In genomic region chr17:41734139-41734948, GRCh38 we compare ENCODE assay signal across 8 cellular contexts. TPM values are rescaled to one million over a fixed set of nuclear protein-coding genes. Genes with fewer than 3 reads are reported as not detected.
A peak's percentile ranks its signal among the peaks of the same experiment; 100 is the strongest.
DNase-seq lines count a peak whose midpoint lies in the region; ATAC-seq, FAIRE-seq and TF ChIP-seq lines count a peak whose summit lies in the region.

TSS of gene HAP1 (minus strand) at chr17:41734643. CDS start at chr17:41734634, 9 bp downstream.

- no peak within 1 kb of the TSS for H3K27ac Mint-ChIP-seq in chondrocyte (ENCODE audit: unreplicated experiment)

- H3K9me2 ChIP-seq in PC-3 (replicated peaks; ENCODE audit: low read length): no peaks in the 10 kb centered on the region

- no peaks in the 10 kb centered on the region for H3K9me3 ChIP-seq in PC-3 (ENCODE audit: low read length)
- H3K9me3 ChIP-seq in testis: no peaks in the 10 kb centered on the region
- no peaks in the 10 kb centered on the region for H3K9me3 ChIP-seq in small intestine (ENCODE audit: control insufficient read depth, low read depth)

- no peaks in the 10 kb centered on the region for H3K36me3 ChIP-seq in PC-3 (ENCODE audit: low read depth, low read length)
- no peaks in the 10 kb centered on the region for H3K36me3 ChIP-seq in testis (ENCODE audit: low read depth, missing control alignments)
- H3K36me3 ChIP-seq in small intestine (ENCODE audit: control insufficient read depth in 2 of 2, insufficient read depth in 2 of 2, low read length in 2 of 2): no peaks in the 10 kb centered on the region

- no peak for TF ChIP-seq CTCF in PC-3 (conservative IDR thresholded peaks at IDR 0.05; ENCODE audit: low read depth, low read length)
- TF ChIP-seq CTCF in chondrocyte (IDR thresholded peaks at IDR 0.05): no peak
- TF ChIP-seq CTCF in testis (IDR thresholded peaks at IDR 0.05): no peak
- no peak for TF ChIP-seq CTCF in GM13976 (IDR thresholded peaks at IDR 0.05; ENCODE audit: borderline replicate concordance, control extremely low read depth, extremely low read depth, insufficient read depth, missing control alignments)

- H3K4me3 Mint-ChIP-seq in chondrocyte (ENCODE audit: unreplicated experiment): peak within 1 kb of the TSS; percentile 59

- H3K27me3 ChIP-seq in PC-3 (ENCODE audit: low read length): no peaks in the 10 kb centered on the region
- H3K27me3 ChIP-seq in testis: no peaks in the 10 kb centered on the region
- peaks cover 2 to 9% of the 10 kb centered on the region in 2 donors for H3K27me3 ChIP-seq in small intestine (ENCODE audit: control insufficient read depth in 2 of 2, insufficient read depth in 2 of 2, low read length in 2 of 2)

- peaks cover 6% of the 10 kb centered on the region for H3K4me1 Mint-ChIP-seq in chondrocyte (ENCODE audit: low read depth)

- H2AFZ ChIP-seq in PC-3 (ENCODE audit: low read length): peak within 1 kb of the TSS; percentile 85

- H3K27ac ChIP-seq in PC-3 (ENCODE audit: low read length) (no peak within 1 kb of the TSS), testis (no peak within 1 kb of the TSS), small intestine (ENCODE audit: low read depth in 1 of 2, low read length in 1 of 2) (no peak within 1 kb of the TSS)

- in situ Hi-C loops in G401 (cut with HindIII; ENCODE audit: low sequenced_read_pairs) (no loop called here), GM13976 (cut with MboI; ENCODE audit: low sequenced_read_pairs, unreplicated experiment) (loop anchor here (10.0 kb wide), 1 partner anchor 70 kb away; no protein-coding TSS in a partner anchor)

- H3K4me2 ChIP-seq in PC-3 (ENCODE audit: low read length): peak within 1 kb of the TSS; percentile 80

- no peaks in the 10 kb centered on the region for H4K20me1 ChIP-seq in PC-3 (ENCODE audit: low read length)

- TF ChIP-seq POLR2A in testis (IDR thresholded peaks at IDR 0.05): no peak

- CTCF ChIA-PET in PC-3 (lab: Charles Lee): interaction anchor here (0.5 kb wide), 1 partner anchor 68 kb away, joined by 3 read pairs; no protein-coding TSS in a partner anchor

- H3K4me3 ChIP-seq in PC-3 (ENCODE audit: low read length): peak within 1 kb of the TSS; percentile 81
- H3K4me3 ChIP-seq in testis: peak within 1 kb of the TSS; percentile 29 to 55
- H3K4me3 ChIP-seq in small intestine (ENCODE audit: low read depth in 1 of 2, low read length in 2 of 2): peak within 1 kb of the TSS in 1 of 2 donors; percentile 39

- H3K27me3 Mint-ChIP-seq in chondrocyte (ENCODE audit: low read depth): peaks cover 55% of the 10 kb centered on the region

- ATAC-seq in PC-3 (peak; percentile 66), left lobe of liver (peak; percentile 24)

- intact Hi-C loops in PC-3 (cut with micrococcal nuclease): no loop called here
- intact Hi-C loops in testis (cut with DNase I; ENCODE audit: low total_unique reads): loop anchor here (10.0 kb wide), 1 partner anchor 60 kb away; no protein-coding TSS in a partner anchor

- no peaks in the 10 kb centered on the region for H3F3A ChIP-seq in PC-3 (ENCODE audit: low read length, unreplicated experiment)

- H3K4me1 ChIP-seq in PC-3 (ENCODE audit: insufficient read depth, low read length): peaks cover 20% of the 10 kb centered on the region
- H3K4me1 ChIP-seq in testis: peaks cover 16% of the 10 kb centered on the region
- no peaks in the 10 kb centered on the region for H3K4me1 ChIP-seq in small intestine (ENCODE audit: control insufficient read depth in 2 of 2, insufficient read depth in 1 of 2, low read depth in 1 of 2, low read length in 1 of 2)

- H3K9me3 Mint-ChIP-seq in chondrocyte (ENCODE audit: low read depth): no peaks in the 10 kb centered on the region

- H3K79me2 ChIP-seq in PC-3 (ENCODE audit: low read length): no peaks in the 10 kb centered on the region

- WGBS in testis, 2 donors: 1 to 2% methylated on average over 38 to 60 of the region's 77 CpGs
- WGBS in small intestine, 3 donors: 1 to 3% (median 1%) methylated on average over 63 to 77 of the region's 77 CpGs

- BruUV-seq in PC-3 (replicated peaks; lab: Mats Ljungman, UMichigan): TSS peak; percentile 56

- POLR2A ChIA-PET in PC-3 (lab: Charles Lee; ENCODE audit: unreplicated experiment): interaction anchor here (0.6 kb wide), 1 partner anchor 15 kb away, joined by 4 read pairs; no protein-coding TSS in a partner anchor

- DNase-seq in G401 (ENCODE audit: low spot score): peak; percentile 20
- DNase-seq in PC-3: peak; percentile 50
- no peak for DNase-seq in chondrocyte (ENCODE audit: low spot score)
- no peak for DNase-seq in left lobe of liver (ENCODE audit: low spot score)
- peak; percentile 65 for DNase-seq in testis
- no peak for DNase-seq in small intestine
- no peak for DNase-seq in cortex of kidney (lab: John Stamatoyannopoulos, UW)
- no peak for DNase-seq in GM13976 (ENCODE audit: low spot score)

- H3K36me3 Mint-ChIP-seq in chondrocyte (ENCODE audit: low read depth): peaks cover 4% of the 10 kb centered on the region

- H3K9ac ChIP-seq in PC-3 (ENCODE audit: low read length): peak within 1 kb of the TSS; percentile 17; the same call in 1 of the 2 replicates

- no peak for FAIRE-seq in small intestine (lab: Jason Lieb, UNC)

RNA-seq across cellular contexts. Expression of gene HAP1, which starts in this region (rescaled TPM):
- 1.1 and 1.6 TPM in 2 replicates for total RNA-seq in G401 (2014; rRNA removed; shearing (Covaris generic))
- total RNA-seq in PC-3 (2014; rRNA removed) (1.2 and 1.4 TPM in 2 replicates), chondrocyte (not detected in 3 replicates), left lobe of liver (not detected), testis (1 to 10 TPM; 2.9 to 5.3 TPM)
- polyA plus RNA-seq in testis (ENCODE audit: insufficient read depth, low read depth, low replicate concordance) (1.9 TPM), small intestine (under 1 TPM; 0.22 to 0.40 (median 0.27) TPM)

Comparison
In these comparisons a context has a peak if more than half of its experiments do, and no peak if none do; other contexts are left out.
1. Peak in ATAC-seq in left lobe of liver; RNA of the gene not detected or under 1 TPM.
2. DNase-seq: peak in G401 (single experiment), PC-3 (single experiment) and testis (single experiment); none in chondrocyte (single experiment), left lobe of liver (single experiment), small intestine (single experiment), cortex of kidney (single experiment) and GM13976 (single experiment).